Comparison of ENCODE assay signal across 1 cellular context in genomic region chr6:2853766-2854393, GRCh38.
TF ChIP-seq lines count a peak whose summit lies in the region.

No MANE protein-coding gene starts in this region.

TF ChIP-seq in HepG2, 621 proteins besides CTCF, POLR2A, EP300 and RAD21 (continued from another document):
- 0 out of 2 replicates have a peak, but pooled peaks have one; percentile 45 for TF ChIP-seq NFE2L2 (IDR thresholded peaks at IDR 0.05; ENCODE audit: low read length)
- TF ChIP-seq SAP130 (CRISPR knock-in tag; IDR thresholded peaks at IDR 0.05; ENCODE audit: low read depth), result peak; percentile 27
- no peak for TF ChIP-seq MED13 (CRISPR knock-in tag; IDR thresholded peaks at IDR 0.05)
- peak; percentile 19; the same call in 1 of the 2 replicates for TF ChIP-seq KAT8 (CRISPR knock-in tag; IDR thresholded peaks at IDR 0.05)
- no peak for TF ChIP-seq ZNF597 (CRISPR knock-in tag; IDR thresholded peaks at IDR 0.05)
- TF ChIP-seq ZSCAN31 (CRISPR knock-in tag; IDR thresholded peaks at IDR 0.05; ENCODE audit: low read depth), result 0 out of 2 replicates have a peak, but pooled peaks have one; percentile 26
- peak; percentile 98 for TF ChIP-seq FOSL2 (CRISPR knock-in tag; IDR thresholded peaks at IDR 0.05)
- TF ChIP-seq ZNF546 (CRISPR knock-in tag; conservative IDR thresholded peaks at IDR 0.05), result no peak
- TF ChIP-seq MBNL3 (CRISPR knock-in tag; conservative IDR thresholded peaks at IDR 0.05), result no peak
- TF ChIP-seq ZBTB21 (CRISPR knock-in tag; IDR thresholded peaks at IDR 0.05), result peak; percentile 94
- TF ChIP-seq ZMYM2 (CRISPR knock-in tag; IDR thresholded peaks at IDR 0.05), result peak; percentile 26; the same call in 1 of the 2 replicates
- TF ChIP-seq ZNF816 (CRISPR knock-in tag; IDR thresholded peaks at IDR 0.05; ENCODE audit: borderline replicate concordance), result no peak
- no peak for TF ChIP-seq GPBP1L1 (CRISPR knock-in tag; IDR thresholded peaks at IDR 0.05)
- TF ChIP-seq MIXL1 (CRISPR knock-in tag; IDR thresholded peaks at IDR 0.05), result peak; percentile 45; the same call in 1 of the 2 replicates
- TF ChIP-seq RARA (CRISPR knock-in tag; IDR thresholded peaks at IDR 0.05), result peak; percentile 70
- TF ChIP-seq FOXA3 (CRISPR knock-in tag; IDR thresholded peaks at IDR 0.05), result 0 out of 2 replicates have a peak, but pooled peaks have one; percentile 1
- TF ChIP-seq HDAC2 (CRISPR knock-in tag; IDR thresholded peaks at IDR 0.05), result 0 out of 2 replicates have a peak, but pooled peaks have one; percentile 41
- TF ChIP-seq ATF7-NPFF (CRISPR knock-in tag; IDR thresholded peaks at IDR 0.05; ENCODE audit: low read depth), result no peak
- TF ChIP-seq SOX6 (IDR thresholded peaks at IDR 0.05), result no peak
- TF ChIP-seq SOX6 (CRISPR knock-in tag; IDR thresholded peaks at IDR 0.05), result 0 out of 2 replicates have a peak, but pooled peaks have one; percentile 28
- 0 out of 2 replicates have a peak, but pooled peaks have one; percentile 34 for TF ChIP-seq SSRP1 (CRISPR knock-in tag; IDR thresholded peaks at IDR 0.05)
- no peak for TF ChIP-seq CHCHD3 (CRISPR knock-in tag; IDR thresholded peaks at IDR 0.05)
- TF ChIP-seq ZHX1 (CRISPR knock-in tag; IDR thresholded peaks at IDR 0.05; ENCODE audit: low read depth), result peak; percentile 48; the same call in 1 of the 2 replicates
- TF ChIP-seq NCOR1 (IDR thresholded peaks at IDR 0.05; ENCODE audit: borderline replicate concordance, low read length), result peak; percentile 55; the same call in 1 of the 2 replicates
- TF ChIP-seq CEBPB (IDR thresholded peaks at IDR 0.05; ENCODE audit: borderline replicate concordance, low read depth, low read length), result peak; percentile 44; the same call in 1 of the 2 replicates
- no peak for TF ChIP-seq FOXC1 (CRISPR knock-in tag; IDR thresholded peaks at IDR 0.05; ENCODE audit: borderline replicate concordance)
- TF ChIP-seq CREB1 (IDR thresholded peaks at IDR 0.05), result peak; percentile 90
- peak; percentile 79 for TF ChIP-seq CREB1 (CRISPR knock-in tag; IDR thresholded peaks at IDR 0.05)
- TF ChIP-seq ARID3A (IDR thresholded peaks at IDR 0.05; ENCODE audit: low read depth, low read length), result peak; percentile 54
- TF ChIP-seq MTERF4 (CRISPR knock-in tag; IDR thresholded peaks at IDR 0.05), result no peak
- TF ChIP-seq JUN (CRISPR knock-in tag; IDR thresholded peaks at IDR 0.05), result peak; percentile 77; the same call in 1 of the 2 replicates
- TF ChIP-seq ARID5B (CRISPR knock-in tag; IDR thresholded peaks at IDR 0.05), result peak; percentile 7; the same call in 1 of the 2 replicates
- no peak for TF ChIP-seq ZNF691 (CRISPR knock-in tag; IDR thresholded peaks at IDR 0.05; ENCODE audit: borderline replicate concordance, low read depth)
- TF ChIP-seq ZNF547 (CRISPR knock-in tag; IDR thresholded peaks at IDR 0.05), result 0 out of 2 replicates have a peak, but pooled peaks have one; percentile 6
- TF ChIP-seq PITX1 (CRISPR knock-in tag; IDR thresholded peaks at IDR 0.05), result 0 out of 2 replicates have a peak, but pooled peaks have one; percentile 20
- TF ChIP-seq ZNF580 (CRISPR knock-in tag; IDR thresholded peaks at IDR 0.05; ENCODE audit: borderline replicate concordance, low read depth), result peak; percentile 14; the same call in 1 of the 2 replicates
- TF ChIP-seq DMAP1 (CRISPR knock-in tag; IDR thresholded peaks at IDR 0.05), result peak; percentile 32
- peak; percentile 61 for TF ChIP-seq GATAD2A (CRISPR knock-in tag; IDR thresholded peaks at IDR 0.05)
- peak; percentile 14; the same call in 1 of the 2 replicates for TF ChIP-seq HNF4A (CRISPR knock-in tag; IDR thresholded peaks at IDR 0.05)
- peak; percentile 33 for TF ChIP-seq STAG1 (CRISPR knock-in tag; IDR thresholded peaks at IDR 0.05)
- TF ChIP-seq SPEN (CRISPR knock-in tag; IDR thresholded peaks at IDR 0.05; ENCODE audit: low read depth), result no peak
- peak; percentile 28; the same call in 1 of the 2 replicates for TF ChIP-seq NR2F6 (IDR thresholded peaks at IDR 0.05)
- TF ChIP-seq NR2F6 (CRISPR knock-in tag; IDR thresholded peaks at IDR 0.05), result no peak
